In genomic region chr19:4371898-4372629, GRCh38 we compare ENCODE assay signal across 11 cellular contexts. TPM values are rescaled to one million over a fixed set of nuclear protein-coding genes. Genes with fewer than 3 reads are reported as not detected.
A peak's percentile ranks its signal among the peaks of the same experiment; 100 is the strongest.
DNase-seq lines count a peak whose midpoint lies in the region; ATAC-seq, FAIRE-seq and TF ChIP-seq lines count a peak whose summit lies in the region.
"Had no signal": no experiment of that assay in that cellular context is flagged by ENCODE, and none has a peak within 500 bp of the region (broad histone marks: within the 10 kb centered on the region; RNA-seq: fewer than 3 reads in every experiment).

No MANE protein-coding gene starts in this region.

- POLR2A ChIA-PET in H1 (lab: Charles Lee; ENCODE audit: partially characterized antibody): interaction anchor here (0.7 to 4.1 kb wide), 7 partner anchors 9 to 120 kb away, joined by 3 to 18 read pairs (median 3); no protein-coding TSS in a partner anchor

- ATAC-seq in psoas muscle: no peak
- no peak for ATAC-seq in GM21381 (IDR thresholded peaks at IDR 0.05; ENCODE audit: unreplicated experiment)
- no peak for ATAC-seq in HG02588 (IDR thresholded peaks at IDR 0.05; ENCODE audit: unreplicated experiment)

- H2AFZ ChIP-seq in Karpas-422 (ENCODE audit: low read length): no peak overlapping the region
- H2AFZ ChIP-seq in H1 (ENCODE audit: low read length): no peak overlapping the region

- peaks cover 33% of the 10 kb centered on the region for H3K79me1 ChIP-seq in H1 (ENCODE audit: low read depth, low read length)

- no peak overlapping the region for H2BK120ac ChIP-seq in H1 (replicated peaks; ENCODE audit: low read depth, low read length)

- H4K5ac ChIP-seq in H1 (ENCODE audit: insufficient read length, low read depth, low read length): no peak overlapping the region

- no peaks in the 10 kb centered on the region for H3K27me3 ChIP-seq in BLaER1 treated with 17β-estradiol and CSF1 and Interleukin-3, amounts not matched to agents 10 nM and 100 nM
- H3K27me3 ChIP-seq in Karpas-422 (ENCODE audit: low read length) (no peaks in the 10 kb centered on the region), H1 (replicated peaks in 1 of 4; ENCODE audit: control insufficient read depth in 3 of 4, extremely low read depth in 1 of 4, insufficient read depth in 3 of 4, low read length in 3 of 4) (no peaks in the 10 kb centered on the region), psoas muscle (ENCODE audit: insufficient read depth in 3 of 3, low read length in 2 of 3) (no peaks in the 10 kb centered on the region)

- no peak overlapping the region for H2AK5ac ChIP-seq in H1 (ENCODE audit: low read depth, low read length)

- DNase-seq in Karpas-422: no peak
- peak in 1 of 2 experiments; percentile 43 for DNase-seq in H1 (ENCODE audit: low read depth in 1 of 2, low spot score in 2 of 2)
- peak in 1 of 2 donors; percentile 14 for DNase-seq in psoas muscle
- DNase-seq in CD1c-positive myeloid dendritic cell (ENCODE audit: extremely low spot score): no peak
- DNase-seq in NCI-H524 treated with DMSO at 0.1 percent for 48 hours (lab: John Stamatoyannopoulos, UW): no peak
- DNase-seq: activated CD4-positive, alpha-beta T cell treated with anti-CD3 and anti-CD28 coated beads for 1 hour; GF-D8; NCI-H1930 had no signal

- no peaks in the 10 kb centered on the region for H3K9me3 ChIP-seq in BLaER1 treated with 17β-estradiol and CSF1 and Interleukin-3, amounts not matched to agents 10 nM and 100 nM (replicated peaks in 1 of 11)
- H3K9me3 ChIP-seq in Karpas-422 (ENCODE audit: low read length) (no peaks in the 10 kb centered on the region), H1 (ENCODE audit: insufficient read depth in 2 of 2, low read depth in 1 of 2, low read length in 1 of 2) (no peaks in the 10 kb centered on the region), psoas muscle (no peaks in the 10 kb centered on the region)

- H4K8ac ChIP-seq in H1 (ENCODE audit: extremely low read depth, insufficient read depth, low read length): peak overlapping the region; percentile 87; the same call in 1 of the 2 replicates

- H4K20me1 ChIP-seq in BLaER1 treated with 17β-estradiol and CSF1 and Interleukin-3, amounts not matched to agents 10 nM and 100 nM: peaks cover 91 to 100% (median 100%) of the 10 kb centered on the region in 11 experiments
- peaks cover 32% of the 10 kb centered on the region for H4K20me1 ChIP-seq in Karpas-422 (ENCODE audit: insufficient read depth, low read depth, low read length)
- H4K20me1 ChIP-seq in H1 (replicated peaks in 1 of 2; ENCODE audit: control insufficient read depth in 1 of 2, insufficient read depth in 2 of 2, low read length in 2 of 2): peaks cover 22 to 38% of the 10 kb centered on the region in 2 experiments

- H3K4ac ChIP-seq in H1 (replicated peaks; ENCODE audit: insufficient read length, low read depth, low read length): no peak overlapping the region

- peaks cover 60% of the 10 kb centered on the region for H3K79me2 ChIP-seq in Karpas-422 (ENCODE audit: low read length)
- H3K79me2 ChIP-seq in H1 (ENCODE audit: control insufficient read depth in 1 of 2, insufficient read depth in 2 of 2, low read length in 2 of 2): peaks cover 0 to 17% of the 10 kb centered on the region in 2 experiments; a peak in 1 of 4 replicates

- peaks cover 99 to 100% (median 100%) of the 10 kb centered on the region in 10 experiments for H3K4me1 ChIP-seq in BLaER1 treated with 17β-estradiol and CSF1 and Interleukin-3, amounts not matched to agents 10 nM and 100 nM
- H3K4me1 ChIP-seq in Karpas-422 (ENCODE audit: low read length) (peaks cover 80% of the 10 kb centered on the region), H1 (replicated peaks in 1 of 4; ENCODE audit: control insufficient read depth in 3 of 4, insufficient read depth in 4 of 4, low read length in 3 of 4) (peaks cover 5 to 44% (median 38%) of the 10 kb centered on the region in 4 experiments), psoas muscle (peaks cover 97% of the 10 kb centered on the region)

- no peak for TF ChIP-seq EP300 in H1 (IDR thresholded peaks at IDR 0.05; ENCODE audit: borderline replicate concordance in 1 of 2, low read depth in 2 of 2, low read length in 2 of 2)

- H3K14ac ChIP-seq in H1 (ENCODE audit: insufficient read length): no peak overlapping the region

- no peak for TF ChIP-seq POLR2A in H1 (IDR thresholded peaks at IDR 0.05; ENCODE audit: control extremely low read depth in 1 of 2, low read depth in 2 of 2, low read length in 2 of 2)

- H3K4me2 ChIP-seq in BLaER1 treated with 17β-estradiol and CSF1 and Interleukin-3, amounts not matched to agents 10 nM and 100 nM: peak overlapping the region; percentile 96 to 100 (median 99)
- H3K4me2 ChIP-seq in Karpas-422 (ENCODE audit: low read depth, low read length, poor library complexity, severe bottlenecking) (no peak overlapping the region), H1 (ENCODE audit: insufficient read depth in 1 of 2, low read depth in 2 of 2, low read length in 2 of 2) (no peak overlapping the region)

- no peaks in the 10 kb centered on the region for H3K9me2 ChIP-seq in Karpas-422 (replicated peaks; ENCODE audit: insufficient read depth, low read length)

- no peak overlapping the region for H2BK15ac ChIP-seq in H1 (ENCODE audit: low read length)

- H2BK12ac ChIP-seq in H1 (ENCODE audit: low read depth, low read length): no peak overlapping the region

- 88% methylated on average over 15 of the region's 15 CpGs; no CpG with 5 or more reads in 1 of the 2 experiments for WGBS in H1 (ENCODE audit: extremely low coverage in 1 of 2, insufficient coverage in 1 of 2, insufficient read length in 1 of 2, insufficient replicate concordance in 2 of 2, low coverage in 1 of 2, low lambda C conversion rate in 2 of 2, missing lambda C conversion rate in 1 of 2), 2 experiments
- WGBS in psoas muscle, 3 donors: 62 to 71% (median 65%) methylated on average over 15 of the region's 15 CpGs

- H3K18ac ChIP-seq in H1 (ENCODE audit: extremely low read depth, low read length): no peak overlapping the region

- peaks cover 0 to 35% (median 16%) of the 10 kb centered on the region in 11 experiments; a peak in 12 of 22 replicates for H3K36me3 ChIP-seq in BLaER1 treated with 17β-estradiol and CSF1 and Interleukin-3, amounts not matched to agents 10 nM and 100 nM
- H3K36me3 ChIP-seq in Karpas-422 (ENCODE audit: insufficient read depth, low read length) (no peaks in the 10 kb centered on the region), H1 (ENCODE audit: control insufficient read depth in 2 of 4, insufficient read depth in 4 of 4, low read length in 3 of 4) (no peaks in the 10 kb centered on the region), psoas muscle (ENCODE audit: insufficient read depth in 1 of 2, low read depth in 1 of 2) (no peaks in the 10 kb centered on the region)

- H3K9ac ChIP-seq in BLaER1 treated with 17β-estradiol and CSF1 and Interleukin-3, amounts not matched to agents 10 nM and 100 nM: peak overlapping the region in 9 of 11 experiments; percentile 18 to 82 (median 78); a peak in 13 of 22 replicates
- H3K9ac ChIP-seq in Karpas-422 (ENCODE audit: low read length): 0 out of 2 replicates have a peak overlapping the region, but pooled peaks have one; percentile 13
- H3K9ac ChIP-seq in H1 (replicated peaks in 1 of 4; ENCODE audit: extremely low read depth in 1 of 4, low read depth in 3 of 4, low read length in 3 of 4): no peak overlapping the region

- FAIRE-seq in H1 (lab: Jason Lieb, UNC): no peak

- H2BK5ac ChIP-seq in H1 (ENCODE audit: low read depth, low read length): no peak overlapping the region; the same call in 1 of the 2 replicates

- no peak for TF ChIP-seq RAD21 in H1 (IDR thresholded peaks at IDR 0.05 in 1 of 2, conservative IDR thresholded peaks at IDR 0.05 in 1 of 2; ENCODE audit: low read depth in 2 of 2, low read length in 2 of 2)

- H3K23me2 ChIP-seq in H1 (ENCODE audit: low read depth, low read length): no peaks in the 10 kb centered on the region

- no peak overlapping the region for H3K4me3 ChIP-seq in BLaER1 treated with 17β-estradiol and CSF1 and Interleukin-3, amounts not matched to agents 10 nM and 100 nM
- H3K4me3 ChIP-seq in Karpas-422 (ENCODE audit: low read length) (no peak overlapping the region), H1 (ENCODE audit: extremely low read depth in 1 of 4, insufficient read depth in 2 of 4, low read depth in 3 of 4, low read length in 4 of 4) (no peak overlapping the region), psoas muscle (peak overlapping the region; percentile 26)

- CTCF ChIA-PET in H1 (lab: Charles Lee; ENCODE audit: partially characterized antibody): interaction anchor here (1.0 to 6.3 kb wide), 3 partner anchors 10 to 105 kb away, joined by 5 to 37 read pairs (median 5); no protein-coding TSS in a partner anchor

- no peak overlapping the region for H3K56ac ChIP-seq in H1 (replicated peaks; ENCODE audit: insufficient read length, low read depth, low read length)

- intact Hi-C loops in psoas muscle (cut with DNase I): loop anchor here in 1 of 2 donors (2.0 kb wide), 1 partner anchor 29 kb away; the partner anchor contains the start of gene SH3GL1

- H4K91ac ChIP-seq in H1 (replicated peaks; ENCODE audit: insufficient read length, low read length): no peak overlapping the region

- no peak overlapping the region for H2BK20ac ChIP-seq in H1 (ENCODE audit: low read length)

- TF ChIP-seq CTCF in H1 (IDR thresholded peaks at IDR 0.05; ENCODE audit: control extremely low read depth in 1 of 3, insufficient read depth in 1 of 3, low read depth in 1 of 3, low read length in 3 of 3) (no peak), psoas muscle (IDR thresholded peaks at IDR 0.05) (no peak)

- H3K27ac ChIP-seq in BLaER1 treated with 17β-estradiol and CSF1 and Interleukin-3, amounts not matched to agents 10 nM and 100 nM: peak overlapping the region in 1 of 11 experiments; percentile 92; a peak in 1 of 22 replicates
- H3K27ac ChIP-seq in Karpas-422 (ENCODE audit: low read length) (no peak overlapping the region), H1 (ENCODE audit: low read depth, low read length) (no peak overlapping the region), psoas muscle (peak overlapping the region; percentile 85)

- no peak overlapping the region for H3K23ac ChIP-seq in H1 (ENCODE audit: insufficient read length)

RNA-seq across cellular contexts. Expression of gene SH3GL1, which starts 28.3 kb away (rescaled TPM):
- total RNA-seq in Karpas-422 (2014; rRNA removed; shearing (Covaris generic); ENCODE audit: low replicate concordance): 12.8 and 13.4 TPM in 2 replicates
- 102 TPM in 2 replicates for total RNA-seq in H1 (2021; fragmentation: NEBNext Ultra II Directional; extraction: Animal tissue kit (Norgen Biotek cat#: 25700))
- polyA plus RNA-seq in H1 (2011; rRNA removed) (81.5 and 120 TPM in 2 replicates), psoas muscle (10 to 100 TPM; 18.2 to 85.6 (median 27.1) TPM)
- polyA plus RNA-seq in H1 (2011; cell fraction: cytosol; rRNA removed): 72.0 TPM
- polyA plus RNA-seq in H1 (2011; cell fraction: nucleus; rRNA removed): 90.4 TPM
- polyA plus RNA-seq in H1 (2012, experiment 1 of 2): 57.4 to 81.4 TPM (median 79.5 TPM) in 4 replicates
- polyA plus RNA-seq in H1 (2012, experiment 2 of 2): 84.4 TPM
- 86.5 TPM for polyA plus RNA-seq in H1 (2013, experiment 1 of 2)
- polyA plus RNA-seq in H1 (2013, experiment 2 of 2): 87.7 TPM
- 18.0 and 18.8 TPM in 2 replicates for polyA minus RNA-seq in H1 (2011; rRNA and poly(A)+ RNA removed)
- 40.1 TPM for polyA minus RNA-seq in H1 (2011; cell fraction: cytosol; rRNA and poly(A)+ RNA removed)
- polyA minus RNA-seq in H1 (2011; cell fraction: nucleus; rRNA and poly(A)+ RNA removed): 27.2 TPM
- total RNA-seq in psoas muscle: 10 to 100 TPM; 16.0 to 26.6 (median 21.6) TPM

RNA-seq across cellular contexts. Expression of gene MPND, which starts 28.7 kb away (rescaled TPM):
- total RNA-seq in Karpas-422 (2014; rRNA removed; shearing (Covaris generic); ENCODE audit: low replicate concordance): 5.3 and 9.5 TPM in 2 replicates
- 24.2 and 27.7 TPM in 2 replicates for total RNA-seq in H1 (2021; fragmentation: NEBNext Ultra II Directional; extraction: Animal tissue kit (Norgen Biotek cat#: 25700))
- polyA plus RNA-seq in H1 (2011; rRNA removed): 22.9 and 31.6 TPM in 2 replicates
- polyA plus RNA-seq in H1 (2011; cell fraction: cytosol; rRNA removed): 25.7 TPM
- 32.1 TPM for polyA plus RNA-seq in H1 (2011; cell fraction: nucleus; rRNA removed)
- polyA plus RNA-seq in H1 (2012, experiment 1 of 2): 15.1 to 38.3 TPM (median 35.6 TPM) in 4 replicates
- polyA plus RNA-seq in H1 (2012, experiment 2 of 2): 21.6 TPM
- polyA plus RNA-seq in H1 (2013, experiment 1 of 2): 15.0 TPM
- 12.4 TPM for polyA plus RNA-seq in H1 (2013, experiment 2 of 2)
- 10.8 and 12.6 TPM in 2 replicates for polyA minus RNA-seq in H1 (2011; rRNA and poly(A)+ RNA removed)
- 13.0 TPM for polyA minus RNA-seq in H1 (2011; cell fraction: cytosol; rRNA and poly(A)+ RNA removed)
- 15.3 TPM for polyA minus RNA-seq in H1 (2011; cell fraction: nucleus; rRNA and poly(A)+ RNA removed)
- total RNA-seq in psoas muscle: 10 to 100 TPM; 10.3 to 16.4 (median 13.2) TPM
- 10 to 100 TPM in 1 of 3 donors, 1 to 10 TPM in 2; 7.4 to 12.4 (median 9.7) TPM for polyA plus RNA-seq in psoas muscle

RNA-seq across cellular contexts. Expression of gene CHAF1A, which starts 30.4 kb away (rescaled TPM):
- 7.8 and 50.7 TPM in 2 replicates for total RNA-seq in Karpas-422 (2014; rRNA removed; shearing (Covaris generic); ENCODE audit: low replicate concordance)
- 146 and 147 TPM in 2 replicates for total RNA-seq in H1 (2021; fragmentation: NEBNext Ultra II Directional; extraction: Animal tissue kit (Norgen Biotek cat#: 25700))
- 122 and 190 TPM in 2 replicates for polyA plus RNA-seq in H1 (2011; rRNA removed)
- polyA plus RNA-seq in H1 (2011; cell fraction: cytosol; rRNA removed): 126 TPM
- 306 TPM for polyA plus RNA-seq in H1 (2011; cell fraction: nucleus; rRNA removed)
- 88.0 to 134 TPM (median 124 TPM) in 4 replicates for polyA plus RNA-seq in H1 (2012, experiment 1 of 2)
- polyA plus RNA-seq in H1 (2012, experiment 2 of 2): 49.9 TPM
- 98.3 TPM for polyA plus RNA-seq in H1 (2013, experiment 1 of 2)
- polyA plus RNA-seq in H1 (2013, experiment 2 of 2): 96.0 TPM
- 58.2 and 63.1 TPM in 2 replicates for polyA minus RNA-seq in H1 (2011; rRNA and poly(A)+ RNA removed)
- 94.8 TPM for polyA minus RNA-seq in H1 (2011; cell fraction: cytosol; rRNA and poly(A)+ RNA removed)
- polyA minus RNA-seq in H1 (2011; cell fraction: nucleus; rRNA and poly(A)+ RNA removed): 110 TPM
- total RNA-seq in psoas muscle: 10 to 100 TPM in 1 of 4 donors, 1 to 10 TPM in 3; 5.6 to 10.3 (median 7.7) TPM
- 10 to 100 TPM in 1 of 3 donors, 1 to 10 TPM in 2; 5.9 to 12.8 (median 6.4) TPM for polyA plus RNA-seq in psoas muscle

RNA-seq across cellular contexts. Expression of gene STAP2, which starts 33.4 kb away (rescaled TPM):
- 0.43 and 0.86 TPM in 2 replicates for total RNA-seq in Karpas-422 (2014; rRNA removed; shearing (Covaris generic); ENCODE audit: low replicate concordance)
- 15.3 and 18.1 TPM in 2 replicates for total RNA-seq in H1 (2021; fragmentation: NEBNext Ultra II Directional; extraction: Animal tissue kit (Norgen Biotek cat#: 25700))
- polyA plus RNA-seq in H1 (2011; rRNA removed) (33.6 and 37.3 TPM in 2 replicates), psoas muscle (1 to 10 TPM in 1 of 3 donors, under 1 TPM in 2; 0.31 to 1.2 (median 0.53) TPM)
- polyA plus RNA-seq in H1 (2011; cell fraction: cytosol; rRNA removed): 39.4 TPM
- 33.5 TPM for polyA plus RNA-seq in H1 (2011; cell fraction: nucleus; rRNA removed)
- polyA plus RNA-seq in H1 (2012, experiment 1 of 2): 21.5 to 32.2 TPM (median 25.1 TPM) in 4 replicates
- 30.2 TPM for polyA plus RNA-seq in H1 (2012, experiment 2 of 2)
- polyA plus RNA-seq in H1 (2013, experiment 1 of 2): 18.5 TPM
- 19.0 TPM for polyA plus RNA-seq in H1 (2013, experiment 2 of 2)
- polyA minus RNA-seq in H1 (2011; rRNA and poly(A)+ RNA removed): 11.4 and 11.9 TPM in 2 replicates
- 12.0 TPM for polyA minus RNA-seq in H1 (2011; cell fraction: cytosol; rRNA and poly(A)+ RNA removed)
- polyA minus RNA-seq in H1 (2011; cell fraction: nucleus; rRNA and poly(A)+ RNA removed): 8.0 TPM
- 1 to 10 TPM in 2 of 4 donors, under 1 TPM in 2; 0.60 to 3.7 (median 1.2) TPM for total RNA-seq in psoas muscle

Comparison
In these comparisons a context has a peak if more than half of its experiments do, and no peak if none do; other contexts are left out.
1. H3K4me2 ChIP-seq: peak in BLaER1 treated with 17β-estradiol and CSF1 and Interleukin-3, amounts not matched to agents 10 nM and 100 nM (11 of 11); none in Karpas-422 (single experiment) and H1 (0 of 2).
2. H3K9ac ChIP-seq: peak in BLaER1 treated with 17β-estradiol and CSF1 and Interleukin-3, amounts not matched to agents 10 nM and 100 nM (9 of 11) and Karpas-422 (single experiment); none in H1 (0 of 4).